9 cellular contexts compared by ENCODE assay signal in the genomic region with DNA sequence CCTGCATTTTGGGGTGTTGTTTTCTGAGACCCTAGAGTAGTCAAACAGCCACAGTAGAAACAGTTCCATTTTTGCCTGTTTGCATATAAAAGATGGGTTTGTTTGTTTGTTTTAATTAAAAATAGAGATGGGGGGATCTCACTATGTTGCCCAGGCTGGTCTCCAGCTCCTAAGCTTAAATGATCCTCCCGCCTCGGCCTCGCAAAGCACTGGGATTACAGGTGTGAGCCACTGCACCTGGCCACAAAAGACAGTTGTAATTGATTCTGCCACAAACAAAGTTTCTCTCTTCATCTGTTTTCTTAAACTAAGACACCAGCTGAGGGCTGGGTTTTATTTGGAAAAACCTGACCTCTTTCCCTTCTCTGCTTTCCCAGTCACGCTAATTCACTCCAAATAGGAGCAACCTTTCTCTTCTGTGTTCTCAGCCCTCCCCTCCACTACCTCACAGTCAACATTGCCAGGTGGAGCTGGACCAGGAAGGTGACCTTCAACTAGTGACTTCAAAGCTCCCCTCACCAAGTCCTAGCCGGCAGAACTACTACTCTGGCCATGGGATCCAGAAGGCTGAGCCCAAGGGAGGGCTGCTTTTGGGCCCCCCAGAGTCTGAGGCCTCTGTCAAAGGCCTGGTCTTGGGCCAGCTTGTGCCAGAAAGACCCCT. TPM values are rescaled to one million over a fixed set of nuclear protein-coding genes. Genes with fewer than 3 reads are reported as not detected.
A peak's percentile ranks its signal among the peaks of the same experiment; 100 is the strongest.
DNase-seq lines count a peak whose midpoint lies in the region; ATAC-seq and TF ChIP-seq lines count a peak whose summit lies in the region.
"Had no signal": no experiment of that assay in that cellular context is flagged by ENCODE, and none has a peak within 500 bp of the region (broad histone marks: within the 10 kb centered on the region; RNA-seq: fewer than 3 reads in every experiment).

No MANE protein-coding gene starts in this region.

- no peak for TF ChIP-seq EP300 in suprapubic skin (IDR thresholded peaks at IDR 0.05)

- no peaks in the 10 kb centered on the region for H3K27me3 Mint-ChIP-seq in activated naive CD8-positive, alpha-beta T cell
- H3K27me3 Mint-ChIP-seq in activated naive CD8-positive, alpha-beta T cell treated with anti-CD3 and anti-CD28 coated beads for 36 hours, result peaks cover 4% of the 10 kb centered on the region
- H3K27me3 Mint-ChIP-seq in activated T-helper 2 cell treated with anti-CD3 and anti-CD28 coated beads, Interferon-gamma antibody, Interleukin-2, Interleukin-4, amounts not matched to agents 10 μg/mL and 5 μg/mL and 100 μg/mL, durations not matched to agents 14 hours and 24 hours and 36 hours (ENCODE audit: low read depth), result peaks cover 15% of the 10 kb centered on the region

- H3K27ac ChIP-seq in right lobe of liver, result peak overlapping the region; percentile 92 to 100 (median 98)
- peak overlapping the region; percentile 93 for H3K27ac ChIP-seq in suprapubic skin

- peak overlapping the region; percentile 77 for H3K4me3 Mint-ChIP-seq in activated naive CD8-positive, alpha-beta T cell
- H3K4me3 Mint-ChIP-seq in activated naive CD8-positive, alpha-beta T cell treated with anti-CD3 and anti-CD28 coated beads for 36 hours, result no peak overlapping the region
- H3K4me3 Mint-ChIP-seq in activated T-helper 2 cell treated with anti-CD3 and anti-CD28 coated beads, Interferon-gamma antibody, Interleukin-2, Interleukin-4, amounts not matched to agents 10 μg/mL and 5 μg/mL and 100 μg/mL, durations not matched to agents 14 hours and 24 hours and 36 hours (ENCODE audit: low read depth), result peak overlapping the region; percentile 56

- H3K27ac Mint-ChIP-seq in activated naive CD8-positive, alpha-beta T cell, result peak overlapping the region; percentile 70
- no peak overlapping the region for H3K27ac Mint-ChIP-seq in activated naive CD8-positive, alpha-beta T cell treated with anti-CD3 and anti-CD28 coated beads for 36 hours
- no peak overlapping the region for H3K27ac Mint-ChIP-seq in activated T-helper 2 cell treated with anti-CD3 and anti-CD28 coated beads, Interferon-gamma antibody, Interleukin-2, Interleukin-4, amounts not matched to agents 10 μg/mL and 5 μg/mL and 100 μg/mL, durations not matched to agents 14 hours and 24 hours and 36 hours

- peak; percentile 56 for TF ChIP-seq POLR2A in right lobe of liver (IDR thresholded peaks at IDR 0.05)
- no peak for TF ChIP-seq POLR2A in suprapubic skin (IDR thresholded peaks at IDR 0.05)

- no peak for DNase-seq in activated naive CD8-positive, alpha-beta T cell treated with anti-CD3 and anti-CD28 coated beads for 36 hours
- DNase-seq in activated T-helper 2 cell treated with anti-CD3 and anti-CD28 coated beads, Interferon-gamma antibody, Interleukin-2, Interleukin-4, amounts not matched to agents 10 μg/mL and 5 μg/mL and 100 μg/mL, durations not matched to agents 14 hours and 24 hours and 36 hours (ENCODE audit: low spot score), result no peak
- peak; percentile 53 to 80 (median 77) for DNase-seq in right lobe of liver
- DNase-seq in suprapubic skin (ENCODE audit: low spot score in 2 of 2), result no peak
- DNase-seq in SW 1271 (lab: John Stamatoyannopoulos, UW), result no peak
- no peak for DNase-seq in SIG-M5 (lab: John Stamatoyannopoulos, UW)
- DNase-seq: OCI-M1 had no signal

- H3K36me3 ChIP-seq in right lobe of liver (no peaks in the 10 kb centered on the region), suprapubic skin (no peaks in the 10 kb centered on the region)

- TF ChIP-seq CTCF in right lobe of liver (IDR thresholded peaks at IDR 0.05), result no peak
- no peak for TF ChIP-seq CTCF in suprapubic skin (IDR thresholded peaks at IDR 0.05)

- no peaks in the 10 kb centered on the region for H3K9me3 ChIP-seq in right lobe of liver
- no peaks in the 10 kb centered on the region for H3K9me3 ChIP-seq in suprapubic skin

- H3K27me3 ChIP-seq in right lobe of liver (no peaks in the 10 kb centered on the region), suprapubic skin (no peaks in the 10 kb centered on the region)

- WGBS in right lobe of liver (ENCODE audit: insufficient coverage, low coverage, low lambda C conversion rate, missing lambda C conversion rate), result 57% methylated on average over 4 of the region's 5 CpGs
- WGBS in suprapubic skin, result 89% methylated on average over 5 of the region's 5 CpGs

- peaks cover 34% of the 10 kb centered on the region for H3K4me1 Mint-ChIP-seq in activated naive CD8-positive, alpha-beta T cell (ENCODE audit: low read depth)
- H3K4me1 Mint-ChIP-seq in activated naive CD8-positive, alpha-beta T cell treated with anti-CD3 and anti-CD28 coated beads for 36 hours, result peaks cover 33% of the 10 kb centered on the region
- peaks cover 41% of the 10 kb centered on the region for H3K4me1 Mint-ChIP-seq in activated T-helper 2 cell treated with anti-CD3 and anti-CD28 coated beads, Interferon-gamma antibody, Interleukin-2, Interleukin-4, amounts not matched to agents 10 μg/mL and 5 μg/mL and 100 μg/mL, durations not matched to agents 14 hours and 24 hours and 36 hours (ENCODE audit: low read depth)

- H3K4me3 ChIP-seq in right lobe of liver, result peak overlapping the region in 2 of 3 donors; percentile 58 to 87
- no peak overlapping the region for H3K4me3 ChIP-seq in suprapubic skin

- ATAC-seq in right lobe of liver, result peak; percentile 42 to 59 (median 56)
- no peak for ATAC-seq in GM21515 (IDR thresholded peaks at IDR 0.05; ENCODE audit: unreplicated experiment)

- peaks cover 0 to 52% (median 18%) of the 10 kb centered on the region in 4 donors for H3K4me1 ChIP-seq in right lobe of liver
- H3K4me1 ChIP-seq in suprapubic skin, result peaks cover 70% of the 10 kb centered on the region

- no peaks in the 10 kb centered on the region for H3K9me3 Mint-ChIP-seq in activated naive CD8-positive, alpha-beta T cell (ENCODE audit: low read depth)
- no peaks in the 10 kb centered on the region for H3K9me3 Mint-ChIP-seq in activated naive CD8-positive, alpha-beta T cell treated with anti-CD3 and anti-CD28 coated beads for 36 hours
- no peaks in the 10 kb centered on the region for H3K9me3 Mint-ChIP-seq in activated T-helper 2 cell treated with anti-CD3 and anti-CD28 coated beads, Interferon-gamma antibody, Interleukin-2, Interleukin-4, amounts not matched to agents 10 μg/mL and 5 μg/mL and 100 μg/mL, durations not matched to agents 14 hours and 24 hours and 36 hours

- peaks cover 2% of the 10 kb centered on the region for H3K36me3 Mint-ChIP-seq in activated naive CD8-positive, alpha-beta T cell
- peaks cover 12% of the 10 kb centered on the region for H3K36me3 Mint-ChIP-seq in activated naive CD8-positive, alpha-beta T cell treated with anti-CD3 and anti-CD28 coated beads for 36 hours
- peaks cover 12% of the 10 kb centered on the region for H3K36me3 Mint-ChIP-seq in activated T-helper 2 cell treated with anti-CD3 and anti-CD28 coated beads, Interferon-gamma antibody, Interleukin-2, Interleukin-4, amounts not matched to agents 10 μg/mL and 5 μg/mL and 100 μg/mL, durations not matched to agents 14 hours and 24 hours and 36 hours (ENCODE audit: low read depth)

- intact Hi-C loops in activated T-helper 2 cell treated with anti-CD3 and anti-CD28 coated beads, Interferon-gamma antibody, Interleukin-2, Interleukin-4, amounts not matched to agents 10 μg/mL and 5 μg/mL and 100 μg/mL, durations not matched to agents 14 hours and 24 hours and 36 hours (cut with micrococcal nuclease), result no loop called here
- intact Hi-C loops in right lobe of liver (cut with DNase I), result no loop called here

RNA-seq across cellular contexts. Expression of gene IDH2, which starts 1.5 kb away (rescaled TPM):
- total RNA-seq in activated naive CD8-positive, alpha-beta T cell treated with anti-CD3 and anti-CD28 coated beads for 36 hours, result 100 to 1,000 TPM; 148 to 157 TPM
- total RNA-seq in activated T-helper 2 cell treated with anti-CD3 and anti-CD28 coated beads, Interferon-gamma antibody, Interleukin-2, Interleukin-4, amounts not matched to agents 10 μg/mL and 5 μg/mL and 100 μg/mL, durations not matched to agents 14 hours and 24 hours and 36 hours, result 139 and 141 TPM in 2 replicates
- total RNA-seq in right lobe of liver (100 to 1,000 TPM; 115 to 371 (median 261) TPM), suprapubic skin (100 to 1,000 TPM in 1 of 4 donors, 10 to 100 TPM in 3; 68.6 to 126 (median 76.7) TPM)

Comparison
In these comparisons a context has a peak if more than half of its experiments do, and no peak if none do; other contexts are left out.
1. DNase-seq: peak in right lobe of liver (3 of 3); none in activated naive CD8-positive, alpha-beta T cell treated with anti-CD3 and anti-CD28 coated beads for 36 hours (single experiment), activated T-helper 2 cell treated with anti-CD3 and anti-CD28 coated beads, Interferon-gamma antibody, Interleukin-2, Interleukin-4, amounts not matched to agents 10 μg/mL and 5 μg/mL and 100 μg/mL, durations not matched to agents 14 hours and 24 hours and 36 hours (single experiment), suprapubic skin (0 of 2), SW 1271 (0 of 2) and SIG-M5 (single experiment).